In genomic region chr2:204021290-204022081, GRCh38 we compare ENCODE assay signal across 19 cellular contexts.
"Had no signal": no experiment of that assay in that cellular context is flagged by ENCODE, and none has a peak within 500 bp of the region (broad histone marks: within the 10 kb centered on the region; RNA-seq: fewer than 3 reads in every experiment).

No MANE protein-coding gene starts in this region.

- ATAC-seq: activated CD4-positive, alpha-beta T cell treated with anti-CD3 and anti-CD28 coated beads for 36 hours; activated CD8-positive, alpha-beta T cell treated with anti-CD3 and anti-CD28 coated beads for 36 hours; activated T-cell treated with anti-CD3 and anti-CD28 coated beads, Interleukin-2, amount 50 U/mL, for 72 hours; effector memory CD8-positive, alpha-beta T cell; lower lobe of right lung; naive thymus-derived CD8-positive, alpha-beta T cell; sciatic nerve had no signal

- H3K4me3 ChIP-seq: lower lobe of right lung, prostate gland, suprapubic skin, upper lobe of left lung had no signal

- H3K9me3 Mint-ChIP-seq: central memory CD8-positive, alpha-beta T cell; dendritic cell treated with granulocyte-macrophage colony-stimulating factor and Interleukin-4, amounts not matched to agents 40 ng/mL and 50 ng/mL, for 4 days; effector memory CD8-positive, alpha-beta T cell had no signal

- H3K36me3 Mint-ChIP-seq: brain; naive thymus-derived CD8-positive, alpha-beta T cell had no signal

- H3K36me3 ChIP-seq: lower lobe of right lung, prostate gland, suprapubic skin, upper lobe of left lung had no signal

- H3K27ac Mint-ChIP-seq: activated CD4-positive, alpha-beta T cell treated with anti-CD3 and anti-CD28 coated beads for 36 hours; activated CD8-positive, alpha-beta T cell treated with anti-CD3 and anti-CD28 coated beads for 36 hours; dendritic cell treated with granulocyte-macrophage colony-stimulating factor and Interleukin-4, amounts not matched to agents 40 ng/mL and 50 ng/mL, for 4 days; effector memory CD8-positive, alpha-beta T cell; naive thymus-derived CD8-positive, alpha-beta T cell had no signal

- H3K4me1 ChIP-seq: prostate gland had no signal

- DNase-seq: activated CD4-positive, alpha-beta T cell treated with anti-CD3 and anti-CD28 coated beads for 36 hours; activated CD8-positive, alpha-beta memory T cell treated with anti-CD3 and anti-CD28 coated beads, Interleukin-2, amount 50 U/mL, for 4 hours; activated CD8-positive, alpha-beta T cell treated with anti-CD3 and anti-CD28 coated beads for 36 hours; activated naive CD4-positive, alpha-beta T cell; activated T-cell treated with anti-CD3 and anti-CD28 coated beads, Interleukin-2, amount 50 U/mL, for 72 hours; effector memory CD8-positive, alpha-beta T cell; lower lobe of right lung; naive thymus-derived CD8-positive, alpha-beta T cell; stimulated activated CD4-positive, alpha-beta T cell treated with anti-CD3 and anti-CD28 coated beads, Interleukin-12 subunit alpha, Interleukin-12 subunit beta, amount 100 ng/mL, for 4 hours; stimulated activated naive CD4-positive, alpha-beta T cell; SW 1271; T-helper 9 cell; upper lobe of left lung had no signal

- H3K9me3 ChIP-seq: lower lobe of right lung, prostate gland, suprapubic skin, upper lobe of left lung had no signal

- H3K27me3 ChIP-seq: suprapubic skin, upper lobe of left lung had no signal

- H3K4me3 Mint-ChIP-seq: activated CD4-positive, alpha-beta T cell treated with anti-CD3 and anti-CD28 coated beads for 36 hours; activated CD8-positive, alpha-beta T cell treated with anti-CD3 and anti-CD28 coated beads for 36 hours; brain; central memory CD8-positive, alpha-beta T cell; dendritic cell treated with granulocyte-macrophage colony-stimulating factor and Interleukin-4, amounts not matched to agents 40 ng/mL and 50 ng/mL, for 4 days; effector memory CD8-positive, alpha-beta T cell; naive thymus-derived CD8-positive, alpha-beta T cell had no signal

- H3K27ac ChIP-seq: lower lobe of right lung, prostate gland, suprapubic skin, upper lobe of left lung had no signal

- H3K27me3 Mint-ChIP-seq: activated CD4-positive, alpha-beta T cell treated with anti-CD3 and anti-CD28 coated beads for 36 hours; activated CD8-positive, alpha-beta T cell treated with anti-CD3 and anti-CD28 coated beads for 36 hours; brain; central memory CD8-positive, alpha-beta T cell had no signal
